13 cellular contexts compared by ENCODE assay signal in genomic region chr5:31573494-31573893, GRCh38. TPM values are rescaled to one million over a fixed set of nuclear protein-coding genes. Genes with fewer than 3 reads are reported as not detected.
DNase-seq lines count a peak whose midpoint lies in the region; ATAC-seq, FAIRE-seq and TF ChIP-seq lines count a peak whose summit lies in the region.
"Had no signal": no experiment of that assay in that cellular context is flagged by ENCODE, and none has a peak within 500 bp of the region (broad histone marks: within the 10 kb centered on the region; RNA-seq: fewer than 3 reads in every experiment).

No MANE protein-coding gene starts in this region.

- DNase-seq in NCI-H1092 treated with DMSO at 0.1 percent for 48 hours (lab: John Stamatoyannopoulos, UW) (no peak), kidney (no peak), OCI-M1 (lab: John Stamatoyannopoulos, UW) (no peak), NCI-H1105 treated with DMSO at 0.1 percent for 48 hours (lab: John Stamatoyannopoulos, UW) (no peak)
- DNase-seq: activated T-cell treated with anti-CD3 and anti-CD28 coated beads for 4 hours, Caco-2, Peyer's patch, T-cell, transverse colon had no signal

- no peak overlapping the region for H3K27ac ChIP-seq in kidney (ENCODE audit: low read depth in 2 of 2, low read length in 2 of 2)
- H3K27ac ChIP-seq: Peyer's patch, transverse colon had no signal

- H3K9me3 ChIP-seq in kidney (ENCODE audit: control insufficient read depth in 1 of 2, low read length in 2 of 2), result no peaks in the 10 kb centered on the region
- H3K9me3 ChIP-seq: Caco-2, Peyer's patch, transverse colon had no signal

- TF ChIP-seq CTCF in kidney (IDR thresholded peaks at IDR 0.05; ENCODE audit: borderline replicate concordance, extremely low read depth, insufficient read depth), result no peak

- H3K36me3 ChIP-seq in kidney (ENCODE audit: control insufficient read depth in 1 of 2, insufficient read depth in 2 of 2, low read length in 2 of 2), result no peaks in the 10 kb centered on the region
- H3K36me3 ChIP-seq: Peyer's patch, transverse colon had no signal

- FAIRE-seq in kidney (lab: Jason Lieb, UNC), result no peak

- H3K9ac ChIP-seq in kidney (ENCODE audit: low read length in 2 of 2), result no peak overlapping the region

- H3K4me3 ChIP-seq in kidney (ENCODE audit: low read length in 2 of 2), result no peak overlapping the region
- H3K4me3 ChIP-seq: Peyer's patch, transverse colon had no signal

- intact Hi-C loops in kidney (cut with DNase I), result no loop called here

- H3K4me1 ChIP-seq in kidney (ENCODE audit: control insufficient read depth in 1 of 2, insufficient read depth in 1 of 2, low read depth in 1 of 2, low read length in 2 of 2), result no peaks in the 10 kb centered on the region
- H3K4me1 ChIP-seq: Caco-2, Peyer's patch, transverse colon had no signal

- ATAC-seq in GM18498 (IDR thresholded peaks at IDR 0.05; ENCODE audit: unreplicated experiment) (peak; percentile 65), GM19463 (IDR thresholded peaks at IDR 0.05; ENCODE audit: unreplicated experiment) (peak; percentile 94), HG02852 (IDR thresholded peaks at IDR 0.05; ENCODE audit: unreplicated experiment) (peak; percentile 98), HG03565 (IDR thresholded peaks at IDR 0.05; ENCODE audit: unreplicated experiment) (peak; percentile 91)
- ATAC-seq: T-cell had no signal

RNA-seq across cellular contexts. Expression of gene C5orf22, which starts 41.4 kb away (rescaled TPM):
- 22.5 TPM for total RNA-seq in kidney
- 8.2 TPM for polyA plus RNA-seq in kidney (ENCODE audit: insufficient read depth, low read depth, low replicate concordance)

RNA-seq across cellular contexts. Expression of gene DROSHA, which starts 41.6 kb away (rescaled TPM):
- total RNA-seq in kidney, result 51.6 TPM
- polyA plus RNA-seq in kidney (ENCODE audit: insufficient read depth, low read depth, low replicate concordance), result 39.9 TPM
